Comparison of ENCODE assay signal across 25 cellular contexts in the genomic region with DNA sequence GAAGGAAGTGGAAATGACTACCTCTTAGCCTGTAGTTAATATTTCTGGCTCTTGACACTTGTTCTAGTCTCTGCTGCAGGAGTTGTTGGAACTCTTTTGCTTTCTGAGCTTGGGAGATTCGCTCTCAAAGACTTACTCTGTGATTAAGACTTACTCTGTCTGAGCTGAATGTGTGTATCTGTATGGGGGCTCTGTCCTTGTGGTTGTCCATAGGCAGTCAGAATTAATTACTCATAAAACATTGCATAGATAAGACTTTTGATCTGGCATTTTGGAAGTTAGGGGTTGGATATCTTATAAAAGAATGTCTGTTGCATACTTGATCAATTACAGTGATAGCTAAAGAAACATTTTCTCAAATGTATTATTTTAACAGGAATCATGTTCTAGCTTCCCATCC.
"Had no signal": no experiment of that assay in that cellular context is flagged by ENCODE, and none has a peak within 500 bp of the region (broad histone marks: within the 10 kb centered on the region; RNA-seq: fewer than 3 reads in every experiment).

No MANE protein-coding gene starts in this region.

- H3K4me1 ChIP-seq: breast epithelium had no signal

- H3K36me3 ChIP-seq: breast epithelium had no signal

- DNase-seq: activated B cell treated with CpG ODN at 0.5 μM for 24 hours; activated CD4-positive, alpha-beta T cell treated with anti-CD3 and anti-CD28 coated beads for 1 hour; activated CD4-positive, alpha-beta T cell treated with anti-CD3 and anti-CD28 coated beads, Interleukin-2, amount 10 ng/mL, durations not matched to agents 24 days and 14 days; activated CD4-positive, alpha-beta T cell treated with anti-CD3 and anti-CD28 coated beads, Interleukin-2, amount 50 U/mL, for 48 hours; activated CD8-positive, alpha-beta memory T cell treated with anti-CD3 and anti-CD28 coated beads, Interleukin-2, amount 10 ng/mL, durations not matched to agents 7 days and 5 days; activated effector memory CD4-positive, alpha-beta T cell treated with anti-CD3 and anti-CD28 coated beads, Interleukin-2, amount 50 U/mL, for 16 hours; activated naive CD4-positive, alpha-beta T cell treated with anti-CD3 and anti-CD28 coated beads for 36 hours; activated T-cell treated with anti-CD3 and anti-CD28 coated beads, Interleukin-2, amount 50 U/mL, for 24 hours; NCI-H1092; NCI-H1417; NCI-H1694; NCI-H2029; NCI-H2107; NCI-H345; NCI-H510A; NCI-H526 treated with DMSO at 0.1 percent for 48 hours; NCI-H82; SIG-M5; T-cell; T-helper 2 cell; T1000 had no signal

- H3K4me3 Mint-ChIP-seq: activated B cell treated with CpG ODN at 0.5 μM for 24 hours; activated CD4-positive, alpha-beta T cell treated with anti-CD3 and anti-CD28 coated beads, Interleukin-2, amount 10 ng/mL, durations not matched to agents 24 days and 14 days; activated CD8-positive, alpha-beta memory T cell treated with anti-CD3 and anti-CD28 coated beads, Interleukin-2, amount 10 ng/mL, durations not matched to agents 7 days and 5 days; activated naive CD4-positive, alpha-beta T cell treated with anti-CD3 and anti-CD28 coated beads for 36 hours; activated naive CD8-positive, alpha-beta T cell; activated T-cell treated with anti-CD3 and anti-CD28 coated beads, Interleukin-2, amount 50 U/mL, for 24 hours; T-cell had no signal

- H3K36me3 Mint-ChIP-seq: activated CD8-positive, alpha-beta memory T cell treated with anti-CD3 and anti-CD28 coated beads, Interleukin-2, amount 10 ng/mL, durations not matched to agents 7 days and 5 days; activated naive CD8-positive, alpha-beta T cell; T-cell had no signal

- H3K9me3 Mint-ChIP-seq: activated B cell treated with CpG ODN at 0.5 μM for 24 hours; activated CD4-positive, alpha-beta T cell treated with anti-CD3 and anti-CD28 coated beads, Interleukin-2, amount 10 ng/mL, durations not matched to agents 24 days and 14 days; activated T-cell treated with anti-CD3 and anti-CD28 coated beads, Interleukin-2, amount 50 U/mL, for 24 hours; T-cell had no signal

- H3K27me3 ChIP-seq: breast epithelium had no signal

- H3K4me2 ChIP-seq: KMS-11 had no signal

- H3K27ac ChIP-seq: KMS-11 had no signal

- H3K27ac Mint-ChIP-seq: activated B cell treated with CpG ODN at 0.5 μM for 24 hours; activated CD4-positive, alpha-beta T cell treated with anti-CD3 and anti-CD28 coated beads, Interleukin-2, amount 10 ng/mL, durations not matched to agents 24 days and 14 days; activated CD8-positive, alpha-beta memory T cell treated with anti-CD3 and anti-CD28 coated beads, Interleukin-2, amount 10 ng/mL, durations not matched to agents 7 days and 5 days; activated naive CD4-positive, alpha-beta T cell treated with anti-CD3 and anti-CD28 coated beads for 36 hours; activated naive CD8-positive, alpha-beta T cell; activated T-cell treated with anti-CD3 and anti-CD28 coated beads, Interleukin-2, amount 50 U/mL, for 24 hours; T-cell had no signal

- H3K4me1 Mint-ChIP-seq: activated B cell treated with CpG ODN at 0.5 μM for 24 hours; activated CD4-positive, alpha-beta T cell treated with anti-CD3 and anti-CD28 coated beads, Interleukin-2, amount 10 ng/mL, durations not matched to agents 24 days and 14 days; activated CD8-positive, alpha-beta memory T cell treated with anti-CD3 and anti-CD28 coated beads, Interleukin-2, amount 10 ng/mL, durations not matched to agents 7 days and 5 days; T-cell had no signal

- H3K9ac ChIP-seq: KMS-11 had no signal

- H3K4me3 ChIP-seq: breast epithelium had no signal

- H3K9me3 ChIP-seq: breast epithelium had no signal

- H3K27me3 Mint-ChIP-seq: activated B cell treated with CpG ODN at 0.5 μM for 24 hours; activated CD4-positive, alpha-beta T cell treated with anti-CD3 and anti-CD28 coated beads, Interleukin-2, amount 10 ng/mL, durations not matched to agents 24 days and 14 days; activated CD8-positive, alpha-beta memory T cell treated with anti-CD3 and anti-CD28 coated beads, Interleukin-2, amount 10 ng/mL, durations not matched to agents 7 days and 5 days had no signal

- FAIRE-seq: TTC549 had no signal
